ENCODE assay signal across 8 cellular contexts in the genomic region with DNA sequence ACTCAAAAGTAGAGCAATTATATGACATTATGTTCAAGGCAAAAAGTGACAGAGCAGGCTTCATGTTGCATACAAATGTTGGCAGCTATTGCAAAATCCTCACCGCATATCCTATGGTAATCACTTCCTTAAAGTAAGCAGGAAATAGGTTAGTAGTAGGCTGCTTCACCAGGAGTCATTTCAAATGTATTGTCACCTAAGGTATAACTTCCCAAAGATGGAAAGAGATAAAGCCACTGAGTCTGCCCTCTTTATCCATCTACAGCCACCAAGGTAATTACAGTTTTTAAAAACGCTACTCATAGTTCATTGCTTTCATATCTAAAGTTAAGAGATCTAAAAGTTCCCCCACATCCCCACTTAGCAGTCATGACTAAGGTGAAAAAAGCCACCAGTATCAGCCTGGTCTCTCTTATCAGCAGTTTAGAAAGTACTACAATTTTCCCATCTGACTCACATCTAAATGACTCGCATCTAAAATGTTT. TPM values are rescaled to one million over a fixed set of nuclear protein-coding genes. Genes with fewer than 3 reads are reported as not detected.
A peak's percentile ranks its signal among the peaks of the same experiment; 100 is the strongest.
DNase-seq lines count a peak whose midpoint lies in the region; ATAC-seq, FAIRE-seq and TF ChIP-seq lines count a peak whose summit lies in the region.

No MANE protein-coding gene starts in this region.

- no peak overlapping the region for H3K23ac ChIP-seq in trophoblast cell (ENCODE audit: low read length)

- FAIRE-seq in D721Med (lab: Jason Lieb, UNC) = no peak

- H2BK5ac ChIP-seq in trophoblast cell (ENCODE audit: low read depth, low read length, poor library complexity) = no peak overlapping the region

- no peaks in the 10 kb centered on the region for H3K27me3 ChIP-seq in trophoblast cell (ENCODE audit: insufficient read depth, low read length)

- ATAC-seq in GM19467 (IDR thresholded peaks at IDR 0.05; ENCODE audit: unreplicated experiment) (peak; percentile 60), HG03521 (IDR thresholded peaks at IDR 0.05; ENCODE audit: unreplicated experiment) (peak; percentile 60)

- H3K18ac ChIP-seq in trophoblast cell (ENCODE audit: low read length) = no peak overlapping the region

- H3K79me2 ChIP-seq in trophoblast cell (ENCODE audit: control insufficient read depth, insufficient read depth, low read length, poor library complexity) = no peaks in the 10 kb centered on the region

- H2BK120ac ChIP-seq in trophoblast cell (ENCODE audit: insufficient read depth, low read length, poor library complexity) = no peak overlapping the region

- H3K27me3 Mint-ChIP-seq in T-helper 2 cell treated with Interferon-gamma antibody and Interleukin-4, amounts not matched to agents 5 μg/mL and 100 μg/mL, for 36 hours (ENCODE audit: low read depth) = peaks cover 41% of the 10 kb centered on the region

- H3K14ac ChIP-seq in trophoblast cell (ENCODE audit: low read length) = no peak overlapping the region

- H4K8ac ChIP-seq in trophoblast cell (ENCODE audit: low read depth, low read length) = no peak overlapping the region

- no peak overlapping the region for H2BK12ac ChIP-seq in trophoblast cell (ENCODE audit: low read length)

- H3K9me3 ChIP-seq in trophoblast cell (ENCODE audit: insufficient read depth, low read depth, low read length) = no peaks in the 10 kb centered on the region

- no peaks in the 10 kb centered on the region for H3K79me1 ChIP-seq in trophoblast cell (ENCODE audit: low read length)

- DNase-seq in CD1c-positive myeloid dendritic cell (ENCODE audit: extremely low spot score) = peak; percentile 48
- peak; percentile 23 for DNase-seq in T-helper 2 cell treated with Interferon-gamma antibody and Interleukin-4, amounts not matched to agents 5 μg/mL and 100 μg/mL, for 36 hours (ENCODE audit: low spot score)
- DNase-seq in trophoblast cell = peak; percentile 82 to 89
- no peak for DNase-seq in activated CD8-positive, alpha-beta memory T cell treated with anti-CD3 and anti-CD28 coated beads for 24 hours
- no peak for DNase-seq in NCI-H2081 treated with DMSO at 0.1 percent for 48 hours (lab: John Stamatoyannopoulos, UW)
- no peak for DNase-seq in D721Med (ENCODE audit: insufficient read length, low spot score)

- no peak overlapping the region for H3K4ac ChIP-seq in trophoblast cell (ENCODE audit: low read depth, low read length)

- TF ChIP-seq CTCF in D721Med (IDR thresholded peaks at IDR 0.05; ENCODE audit: insufficient read depth, missing control alignments) = no peak

- no peak overlapping the region for H2AK5ac ChIP-seq in trophoblast cell (ENCODE audit: low read length)

- no peak overlapping the region for H3K4me3 ChIP-seq in trophoblast cell (ENCODE audit: low read depth, low read length)

- no peaks in the 10 kb centered on the region for H3K36me3 Mint-ChIP-seq in T-helper 2 cell treated with Interferon-gamma antibody and Interleukin-4, amounts not matched to agents 5 μg/mL and 100 μg/mL, for 36 hours (ENCODE audit: low read depth)

- H2AFZ ChIP-seq in trophoblast cell (ENCODE audit: insufficient read depth, low read length, poor library complexity) = no peak overlapping the region

- WGBS in trophoblast cell (ENCODE audit: extremely low coverage, insufficient coverage, insufficient read length) = no CpG with 5 or more reads among the region's 3 CpGs

- H3K4me2 ChIP-seq in trophoblast cell (ENCODE audit: low read length) = peak overlapping the region; percentile 20

- no peak overlapping the region for H3K9ac ChIP-seq in trophoblast cell (ENCODE audit: low read length)

- peaks cover 12% of the 10 kb centered on the region in 2 experiments for H3K4me1 ChIP-seq in trophoblast cell (ENCODE audit: control insufficient read depth in 1 of 2, insufficient read depth in 2 of 2, low read length in 2 of 2)

- H3K4me3 Mint-ChIP-seq in T-helper 2 cell treated with Interferon-gamma antibody and Interleukin-4, amounts not matched to agents 5 μg/mL and 100 μg/mL, for 36 hours = no peak overlapping the region

- H3K4me1 Mint-ChIP-seq in T-helper 2 cell treated with Interferon-gamma antibody and Interleukin-4, amounts not matched to agents 5 μg/mL and 100 μg/mL, for 36 hours (ENCODE audit: low read depth) = peaks cover 6% of the 10 kb centered on the region

- H3K27ac Mint-ChIP-seq in T-helper 2 cell treated with Interferon-gamma antibody and Interleukin-4, amounts not matched to agents 5 μg/mL and 100 μg/mL, for 36 hours = no peak overlapping the region

- H4K91ac ChIP-seq in trophoblast cell (ENCODE audit: low read depth, low read length) = no peak overlapping the region

- H3K27ac ChIP-seq in trophoblast cell (ENCODE audit: low read depth, low read length) = no peak overlapping the region

- no peak overlapping the region for H4K12ac ChIP-seq in trophoblast cell (ENCODE audit: low read depth, low read length)

- H3K9me3 Mint-ChIP-seq in T-helper 2 cell treated with Interferon-gamma antibody and Interleukin-4, amounts not matched to agents 5 μg/mL and 100 μg/mL, for 36 hours = no peaks in the 10 kb centered on the region

- peaks cover 6 to 14% of the 10 kb centered on the region in 2 experiments for H3K36me3 ChIP-seq in trophoblast cell (ENCODE audit: control insufficient read depth in 1 of 2, insufficient read depth in 2 of 2, low read length in 2 of 2)

RNA-seq across cellular contexts. Expression of a gene that starts 31.6 kb away (rescaled TPM):
- polyA plus RNA-seq in trophoblast cell (2013) = 0.18 TPM in 1 of 2 replicates, not detected in the other

Comparison
In these comparisons a context has a peak if more than half of its experiments do, and no peak if none do; other contexts are left out.
1. DNase-seq: peak in CD1c-positive myeloid dendritic cell (single experiment), T-helper 2 cell treated with Interferon-gamma antibody and Interleukin-4, amounts not matched to agents 5 μg/mL and 100 μg/mL, for 36 hours (single experiment) and trophoblast cell (2 of 2); none in activated CD8-positive, alpha-beta memory T cell treated with anti-CD3 and anti-CD28 coated beads for 24 hours (single experiment), NCI-H2081 treated with DMSO at 0.1 percent for 48 hours (single experiment) and D721Med (single experiment).